ENCODE assay signal across 8 cellular contexts in genomic region chr10:62268399-62269076, GRCh38. TPM values are rescaled to one million over a fixed set of nuclear protein-coding genes. Genes with fewer than 3 reads are reported as not detected.
DNase-seq lines count a peak whose midpoint lies in the region; ATAC-seq, FAIRE-seq and TF ChIP-seq lines count a peak whose summit lies in the region.

A gene with protein sequence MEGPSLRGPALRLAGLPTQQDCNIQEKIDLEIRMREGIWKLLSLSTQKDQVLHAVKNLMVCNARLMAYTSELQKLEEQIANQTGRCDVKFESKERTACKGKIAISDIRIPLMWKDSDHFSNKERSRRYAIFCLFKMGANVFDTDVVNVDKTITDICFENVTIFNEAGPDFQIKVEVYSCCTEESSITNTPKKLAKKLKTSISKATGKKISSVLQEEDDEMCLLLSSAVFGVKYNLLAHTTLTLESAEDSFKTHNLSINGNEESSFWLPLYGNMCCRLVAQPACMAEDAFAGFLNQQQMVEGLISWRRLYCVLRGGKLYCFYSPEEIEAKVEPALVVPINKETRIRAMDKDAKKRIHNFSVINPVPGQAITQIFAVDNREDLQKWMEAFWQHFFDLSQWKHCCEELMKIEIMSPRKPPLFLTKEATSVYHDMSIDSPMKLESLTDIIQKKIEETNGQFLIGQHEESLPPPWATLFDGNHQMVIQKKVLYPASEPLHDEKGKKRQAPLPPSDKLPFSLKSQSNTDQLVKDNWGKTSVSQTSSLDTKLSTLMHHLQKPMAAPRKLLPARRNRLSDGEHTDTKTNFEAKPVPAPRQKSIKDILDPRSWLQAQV (minus strand): TSS chr10:62268844. CDS start chr10:62268610, 234 bp downstream.

- FAIRE-seq in bronchial epithelial cell (lab: Jason Lieb, UNC) (no peak), small intestine (lab: Jason Lieb, UNC) (no peak)

- no peaks in the 10 kb centered on the region for H3K9me3 ChIP-seq in small intestine (ENCODE audit: control insufficient read depth, low read depth)

- in situ Hi-C loops in GM13977 (cut with MboI; ENCODE audit: low pct_unique_long_range_greater_than_20kb, low sequenced_read_pairs, unreplicated experiment): no loop called here

- DNase-seq in GM13977 (ENCODE audit: low spot score): peak; percentile 75
- peak; percentile 71 for DNase-seq in NCI-H2107 (lab: John Stamatoyannopoulos, UW)
- peak; percentile 62 for DNase-seq in bronchial epithelial cell (ENCODE audit: low read depth)
- peak; percentile 95 for DNase-seq in iPS-NIHi7 (ENCODE audit: extremely low spot score)
- DNase-seq in small intestine: peak; percentile 89
- DNase-seq in GF-D8 (lab: John Stamatoyannopoulos, UW): no peak

- H3K4me3 ChIP-seq in WI38 (ENCODE audit: low read depth, low read length) (peak within 1 kb of the TSS; percentile 74), bronchial epithelial cell (ENCODE audit: low read depth, low read length) (peak within 1 kb of the TSS; percentile 70), small intestine (ENCODE audit: low read depth in 1 of 2, low read length in 2 of 2) (peak within 1 kb of the TSS; percentile 59 to 65)

- WGBS in small intestine, 3 donors: 0 to 1% (median 0%) methylated on average over 50 to 62 of the region's 62 CpGs

- TF ChIP-seq CTCF in GM13977 (IDR thresholded peaks at IDR 0.05; ENCODE audit: extremely low read depth, insufficient read depth, missing control alignments) (no peak), WI38 (IDR thresholded peaks at IDR 0.05; ENCODE audit: low read depth, low read length) (no peak), bronchial epithelial cell (IDR thresholded peaks at IDR 0.05; ENCODE audit: insufficient read depth, low read length, severe bottlenecking) (no peak)

- H3K27me3 ChIP-seq in bronchial epithelial cell (ENCODE audit: control insufficient read depth, insufficient read depth, low read length): no peaks in the 10 kb centered on the region
- H3K27me3 ChIP-seq in small intestine (ENCODE audit: control insufficient read depth in 2 of 2, insufficient read depth in 2 of 2, low read length in 2 of 2): no peaks in the 10 kb centered on the region

- ATAC-seq in HG02870 (IDR thresholded peaks at IDR 0.05; ENCODE audit: unreplicated experiment): peak; percentile 68

- H3K4me1 ChIP-seq in small intestine (ENCODE audit: control insufficient read depth in 2 of 2, insufficient read depth in 1 of 2, low read depth in 1 of 2, low read length in 1 of 2): peaks cover 0 to 5% of the 10 kb centered on the region in 2 donors

- peak within 1 kb of the TSS in 1 of 2 donors; percentile 18 for H3K27ac ChIP-seq in small intestine (ENCODE audit: low read depth in 1 of 2, low read length in 1 of 2)

- no peaks in the 10 kb centered on the region for H3K36me3 ChIP-seq in bronchial epithelial cell (ENCODE audit: control insufficient read depth, insufficient read depth, low read length)
- no peaks in the 10 kb centered on the region for H3K36me3 ChIP-seq in small intestine (ENCODE audit: control insufficient read depth in 2 of 2, insufficient read depth in 2 of 2, low read length in 2 of 2)

RNA-seq across cellular contexts. Expression of the gene that starts here (rescaled TPM):
- 0.79 and 1.7 TPM in 2 replicates for total RNA-seq in bronchial epithelial cell
- polyA plus RNA-seq in small intestine: 1 to 10 TPM in 1 of 3 donors, under 1 TPM in 2; 0.81 to 2.6 (median 0.89) TPM
